Comparison of ENCODE assay signal across 1 cellular context in the genomic region with DNA sequence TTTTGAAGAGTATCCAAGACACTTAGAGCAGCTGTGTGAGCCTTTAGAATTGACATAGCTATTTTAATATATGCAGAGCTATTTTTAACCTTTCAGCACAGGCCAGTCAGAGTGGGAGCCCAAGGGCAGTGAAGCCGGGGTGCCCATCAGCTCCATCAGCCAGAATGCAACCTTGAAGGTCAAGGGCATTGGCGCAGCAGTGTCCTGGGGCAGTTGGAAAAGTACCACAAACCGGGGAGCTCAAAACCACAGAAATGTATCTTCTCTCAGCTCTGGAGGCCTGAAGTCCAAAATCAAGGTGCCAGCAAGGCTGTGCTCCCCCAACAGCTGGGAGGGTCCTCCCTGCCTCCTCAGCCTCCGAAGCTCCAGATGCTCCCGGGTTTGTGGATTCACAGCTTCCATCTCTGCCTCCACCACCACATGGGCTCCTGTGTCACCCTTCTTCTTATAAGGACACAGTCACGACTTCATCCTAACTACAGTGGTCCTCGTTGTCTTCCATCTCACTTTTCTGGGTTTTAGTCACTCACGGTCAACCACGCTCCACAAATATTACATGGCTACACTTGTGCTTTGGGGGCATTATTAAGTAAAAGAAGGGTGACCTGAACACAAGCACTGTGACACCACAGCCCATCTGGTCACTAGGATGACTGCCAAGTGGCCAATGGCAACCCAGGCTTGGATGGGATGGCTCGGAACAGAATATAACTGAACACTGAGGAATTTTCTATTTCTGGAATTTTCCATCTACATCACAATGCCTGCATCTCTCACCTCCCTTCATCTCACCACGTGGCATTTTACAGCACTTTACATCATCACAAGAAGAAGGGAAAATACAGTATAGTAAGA.
TF ChIP-seq lines count a peak whose summit lies in the region.

No MANE protein-coding gene starts in this region.

TF ChIP-seq in GM23338, 12 proteins besides CTCF, POLR2A, EP300 and RAD21:
- TF ChIP-seq ZNF114 (CRISPR knock-in tag; IDR thresholded peaks at IDR 0.05) (no peak), POLR2AphosphoS5 (IDR thresholded peaks at IDR 0.05; ENCODE audit: low read depth) (no peak), NANOG (IDR thresholded peaks at IDR 0.05; ENCODE audit: borderline replicate concordance) (no peak), JUNB (IDR thresholded peaks at IDR 0.05; ENCODE audit: unreplicated experiment) (no peak), STAT1 (IDR thresholded peaks at IDR 0.05; ENCODE audit: unreplicated experiment) (no peak), ZNF331 (CRISPR knock-in tag; IDR thresholded peaks at IDR 0.05; ENCODE audit: low read depth) (no peak), CREB1 (CRISPR knock-in tag; IDR thresholded peaks at IDR 0.05; ENCODE audit: low read depth) (no peak), EZH2 (IDR thresholded peaks at IDR 0.05; ENCODE audit: low read depth, unreplicated experiment) (no peak), EZH2phosphoT487 (IDR thresholded peaks at IDR 0.05; ENCODE audit: unreplicated experiment) (no peak), ZNF462 (CRISPR knock-in tag; IDR thresholded peaks at IDR 0.05) (no peak)
- TF ChIP-seq, protein P1, sequence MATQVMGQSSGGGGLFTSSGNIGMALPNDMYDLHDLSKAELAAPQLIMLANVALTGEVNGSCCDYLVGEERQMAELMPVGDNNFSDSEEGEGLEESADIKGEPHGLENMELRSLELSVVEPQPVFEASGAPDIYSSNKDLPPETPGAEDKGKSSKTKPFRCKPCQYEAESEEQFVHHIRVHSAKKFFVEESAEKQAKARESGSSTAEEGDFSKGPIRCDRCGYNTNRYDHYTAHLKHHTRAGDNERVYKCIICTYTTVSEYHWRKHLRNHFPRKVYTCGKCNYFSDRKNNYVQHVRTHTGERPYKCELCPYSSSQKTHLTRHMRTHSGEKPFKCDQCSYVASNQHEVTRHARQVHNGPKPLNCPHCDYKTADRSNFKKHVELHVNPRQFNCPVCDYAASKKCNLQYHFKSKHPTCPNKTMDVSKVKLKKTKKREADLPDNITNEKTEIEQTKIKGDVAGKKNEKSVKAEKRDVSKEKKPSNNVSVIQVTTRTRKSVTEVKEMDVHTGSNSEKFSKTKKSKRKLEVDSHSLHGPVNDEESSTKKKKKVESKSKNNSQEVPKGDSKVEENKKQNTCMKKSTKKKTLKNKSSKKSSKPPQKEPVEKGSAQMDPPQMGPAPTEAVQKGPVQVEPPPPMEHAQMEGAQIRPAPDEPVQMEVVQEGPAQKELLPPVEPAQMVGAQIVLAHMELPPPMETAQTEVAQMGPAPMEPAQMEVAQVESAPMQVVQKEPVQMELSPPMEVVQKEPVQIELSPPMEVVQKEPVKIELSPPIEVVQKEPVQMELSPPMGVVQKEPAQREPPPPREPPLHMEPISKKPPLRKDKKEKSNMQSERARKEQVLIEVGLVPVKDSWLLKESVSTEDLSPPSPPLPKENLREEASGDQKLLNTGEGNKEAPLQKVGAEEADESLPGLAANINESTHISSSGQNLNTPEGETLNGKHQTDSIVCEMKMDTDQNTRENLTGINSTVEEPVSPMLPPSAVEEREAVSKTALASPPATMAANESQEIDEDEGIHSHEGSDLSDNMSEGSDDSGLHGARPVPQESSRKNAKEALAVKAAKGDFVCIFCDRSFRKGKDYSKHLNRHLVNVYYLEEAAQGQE (IDR thresholded peaks at IDR 0.05; ENCODE audit: unreplicated experiment): no peak
- TF ChIP-seq, protein P2, sequence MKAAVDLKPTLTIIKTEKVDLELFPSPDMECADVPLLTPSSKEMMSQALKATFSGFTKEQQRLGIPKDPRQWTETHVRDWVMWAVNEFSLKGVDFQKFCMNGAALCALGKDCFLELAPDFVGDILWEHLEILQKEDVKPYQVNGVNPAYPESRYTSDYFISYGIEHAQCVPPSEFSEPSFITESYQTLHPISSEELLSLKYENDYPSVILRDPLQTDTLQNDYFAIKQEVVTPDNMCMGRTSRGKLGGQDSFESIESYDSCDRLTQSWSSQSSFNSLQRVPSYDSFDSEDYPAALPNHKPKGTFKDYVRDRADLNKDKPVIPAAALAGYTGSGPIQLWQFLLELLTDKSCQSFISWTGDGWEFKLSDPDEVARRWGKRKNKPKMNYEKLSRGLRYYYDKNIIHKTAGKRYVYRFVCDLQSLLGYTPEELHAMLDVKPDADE (IDR thresholded peaks at IDR 0.05): no peak
TF ChIP-seq in GM23338: peak in this region for 0.
